Comparison of ENCODE assay signal across 20 cellular contexts in the genomic region with DNA sequence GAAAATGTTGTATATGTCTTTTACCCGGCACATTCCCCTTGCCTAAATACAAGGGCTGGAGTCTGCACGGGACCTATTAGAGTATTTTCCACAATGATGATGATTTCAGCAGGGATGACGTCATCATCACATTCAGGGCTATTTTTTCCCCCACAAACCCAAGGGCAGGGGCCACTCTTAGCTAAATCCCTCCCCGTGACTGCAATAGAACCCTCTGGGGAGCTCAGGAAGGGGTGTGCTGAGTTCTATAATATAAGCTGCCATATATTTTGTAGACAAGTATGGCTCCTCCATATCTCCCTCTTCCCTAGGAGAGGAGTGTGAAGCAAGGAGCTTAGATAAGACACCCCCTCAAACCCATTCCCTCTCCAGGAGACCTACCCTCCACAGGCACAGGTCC. TPM values are rescaled to one million over a fixed set of nuclear protein-coding genes. Genes with fewer than 3 reads are reported as not detected.
DNase-seq lines count a peak whose midpoint lies in the region; ATAC-seq, FAIRE-seq and TF ChIP-seq lines count a peak whose summit lies in the region.
"Had no signal": no experiment of that assay in that cellular context is flagged by ENCODE, and none has a peak within 500 bp of the region (broad histone marks: within the 10 kb centered on the region; RNA-seq: fewer than 3 reads in every experiment).

No MANE protein-coding gene starts in this region.

- intact Hi-C loops in HepG2 (cut with micrococcal nuclease; ENCODE audit: unreplicated experiment) (no loop called here), right lobe of liver (cut with DNase I) (no loop called here)

- CTCF ChIA-PET in HepG2 (lab: Yijun Ruan, JAX; ENCODE audit: low intra/inter-chr PET ratio, low total read pairs), result no interaction called here

- BruUV-seq in HepG2 (replicated peaks; lab: Mats Ljungman, UMichigan), result no TSS peak

- H4K20me1 ChIP-seq in HepG2 (ENCODE audit: insufficient read depth, low read length), result no peaks in the 10 kb centered on the region
- H4K20me1 ChIP-seq in osteoblast (ENCODE audit: insufficient read depth, low read length), result no peaks in the 10 kb centered on the region

- 94% methylated on average over 4 of the region's 4 CpGs for WGBS in HepG2 (ENCODE audit: low lambda C conversion rate)
- WGBS in right lobe of liver (ENCODE audit: insufficient coverage, low coverage, low lambda C conversion rate, missing lambda C conversion rate), result 97% methylated on average over 3 of the region's 4 CpGs

- H3K36me3 ChIP-seq in HepG2 (replicated peaks in 1 of 2; ENCODE audit: control insufficient read depth in 1 of 2, insufficient read depth in 2 of 2, low read length in 2 of 2) (peaks cover 8 to 39% of the 10 kb centered on the region in 2 experiments; a peak in 4 of 5 replicates), right lobe of liver (no peaks in the 10 kb centered on the region), osteoblast (ENCODE audit: insufficient read depth, low read length) (peaks cover 7% of the 10 kb centered on the region)

- no peak for FAIRE-seq in HepG2 (lab: Jason Lieb, UNC)
- FAIRE-seq: RCC 7860 had no signal

- no peak overlapping the region for H3K9ac ChIP-seq in HepG2 (ENCODE audit: insufficient read depth, low read depth, low read length)

- ATAC-seq in HepG2 (no peak), right lobe of liver (no peak)

- H2AFZ ChIP-seq in HepG2 (ENCODE audit: low read length) (no peak overlapping the region), osteoblast (ENCODE audit: low read length) (no peak overlapping the region)

- H3K9me3 ChIP-seq in HepG2 (ENCODE audit: low read length) (no peaks in the 10 kb centered on the region), right lobe of liver (no peaks in the 10 kb centered on the region), osteoblast (ENCODE audit: low read depth, low read length) (no peaks in the 10 kb centered on the region)
- H3K9me3 ChIP-seq: SJSA1 had no signal

- POLR2A ChIA-PET in HepG2 (lab: Yijun Ruan, JAX), result interaction anchor here (1.3 kb wide), 1 partner anchor 11 kb away, joined by 4 read pairs; a partner anchor contains a TSS

- no peak for TF ChIP-seq POLR2A in HepG2 (IDR thresholded peaks at IDR 0.05; ENCODE audit: insufficient read depth in 1 of 2, low read depth in 2 of 2, low read length in 2 of 2)
- no peak for TF ChIP-seq POLR2A in right lobe of liver (IDR thresholded peaks at IDR 0.05)

- H3K4me3 ChIP-seq in HepG2 (replicated peaks in 1 of 3; ENCODE audit: insufficient read depth in 1 of 3, low read depth in 2 of 3, low read length in 3 of 3) (no peak overlapping the region), right lobe of liver (no peak overlapping the region), fibroblast of pulmonary artery (replicated peaks; ENCODE audit: low read depth, low read length) (no peak overlapping the region), osteoblast (ENCODE audit: insufficient read depth, low read length) (no peak overlapping the region)
- H3K4me3 ChIP-seq: SJSA1 had no signal

- TF ChIP-seq CTCF in HepG2 (CRISPR knock-in tag; IDR thresholded peaks at IDR 0.05) (no peak), right lobe of liver (IDR thresholded peaks at IDR 0.05) (no peak), fibroblast of pulmonary artery (IDR thresholded peaks at IDR 0.05; ENCODE audit: low read length, missing control alignments) (no peak), osteoblast (IDR thresholded peaks at IDR 0.05; ENCODE audit: extremely low read depth, low read depth, low read length) (no peak)

- no peaks in the 10 kb centered on the region for H3K79me2 ChIP-seq in HepG2 (ENCODE audit: insufficient read depth, low read length)
- no peaks in the 10 kb centered on the region for H3K79me2 ChIP-seq in osteoblast (ENCODE audit: insufficient read depth, low read length)

- H3K27me3 ChIP-seq in HepG2 (ENCODE audit: control insufficient read depth in 1 of 2, insufficient read depth in 2 of 2, low read length in 2 of 2) (no peaks in the 10 kb centered on the region), right lobe of liver (no peaks in the 10 kb centered on the region), osteoblast (ENCODE audit: insufficient read depth, low read length) (no peaks in the 10 kb centered on the region)
- H3K27me3 ChIP-seq: SJSA1 had no signal

- H3K4me1 ChIP-seq in HepG2 (ENCODE audit: insufficient read depth, low read length) (no peaks in the 10 kb centered on the region), right lobe of liver (no peaks in the 10 kb centered on the region), osteoblast (ENCODE audit: insufficient read depth, low read length) (no peaks in the 10 kb centered on the region)
- H3K4me1 ChIP-seq: SJSA1 had no signal

- no peak overlapping the region for H3K27ac ChIP-seq in HepG2 (ENCODE audit: extremely low read length, insufficient read depth, low read length)
- H3K27ac ChIP-seq in right lobe of liver, result no peak overlapping the region
- H3K27ac ChIP-seq in osteoblast (ENCODE audit: low read depth, low read length), result no peak overlapping the region
- H3K27ac ChIP-seq: C4-2B, SJSA1 had no signal

- in situ Hi-C loops in HepG2 (cut with HindIII; ENCODE audit: extremely low pct_ligation_motif_present, low pct_unique_long_range_greater_than_20kb), result no loop called here

- no peak for TF ChIP-seq RAD21 in HepG2 (CRISPR knock-in tag; IDR thresholded peaks at IDR 0.05)

- H3K4me2 ChIP-seq in HepG2 (ENCODE audit: low read depth, low read length), result no peak overlapping the region
- no peak overlapping the region for H3K4me2 ChIP-seq in osteoblast (ENCODE audit: insufficient read depth, low read length)

- DNase-seq in HepG2 (ENCODE audit: low spot score) (no peak), right lobe of liver (no peak), astrocyte of the hippocampus (ENCODE audit: low read depth, low spot score) (peak; percentile 16), fibroblast of pulmonary artery (ENCODE audit: low read depth) (peak; percentile 25), osteoblast (ENCODE audit: insufficient read length, low spot score, missing footprints) (no peak)
- no peak for DNase-seq in activated effector memory CD4-positive, alpha-beta T cell treated with Interleukin-2 at 50 U/mL for 16 hours
- DNase-seq in activated T-cell treated with anti-CD3 and anti-CD28 coated beads, Interleukin-2, amount 50 U/mL, for 1 hour, result no peak
- no peak for DNase-seq in stimulated activated naive CD4-positive, alpha-beta T cell treated with Interleukin-2 at 50 U/mL for 16 hours (lab: John Stamatoyannopoulos, UW)
- DNase-seq: 8988T; CD8-positive, alpha-beta memory T cell; KBM-7; NCI-H1092 treated with DMSO at 0.1 percent for 48 hours; NCI-H1436 treated with DMSO at 0.1 percent for 48 hours; NCI-H2029; NCI-H226; NCI-H774; NK-92 treated with Interleukin-12 subunit alpha and Interleukin-12 subunit beta, amount 100 ng/mL, for 24 hours had no signal

- TF ChIP-seq EP300 in HepG2 (IDR thresholded peaks at IDR 0.05; ENCODE audit: low read depth in 2 of 2, low read length in 2 of 2), result no peak
- no peak for TF ChIP-seq EP300 in HepG2 (CRISPR knock-in tag; IDR thresholded peaks at IDR 0.05; ENCODE audit: borderline replicate concordance)

RNA-seq across cellular contexts. Expression of a gene that starts 11.3 kb away (rescaled TPM):
- total RNA-seq in HepG2 (2016; rRNA removed; fragmentation: Illumina TruSeq; extraction: Trizol) (190 and 342 TPM in 2 replicates), right lobe of liver (10 to 100 TPM in 5 of 6 experiments, 1 to 10 TPM in 1; 7.9 to 26.8 (median 16.1) TPM), osteoblast (74.8 and 80.3 TPM in 2 replicates)
- total RNA-seq in HepG2 (2016; cell fraction: cytosol; rRNA removed; fragmentation: Illumina TruSeq; extraction: Trizol; ENCODE audit: low read depth), result 23.7 and 27.2 TPM in 2 replicates
- total RNA-seq in HepG2 (2016; cell fraction: insoluble cytoplasmic fraction; rRNA removed; fragmentation: Illumina TruSeq; extraction: Trizol), result 187 and 334 TPM in 2 replicates
- 91.1 and 97.7 TPM in 2 replicates for total RNA-seq in HepG2 (2016; cell fraction: membrane; rRNA removed; fragmentation: Illumina TruSeq; extraction: Trizol)
- total RNA-seq in HepG2 (2016; cell fraction: nucleus; rRNA removed; fragmentation: Illumina TruSeq; extraction: Trizol), result 103 and 108 TPM in 2 replicates
- 62.1 and 76.0 TPM in 2 replicates for polyA plus RNA-seq in HepG2 (2011; rRNA removed)
- 51.6 and 80.9 TPM in 2 replicates for polyA plus RNA-seq in HepG2 (2011; cell fraction: cytosol; rRNA removed)
- polyA plus RNA-seq in HepG2 (2011; cell fraction: nucleus; rRNA removed), result 20.7 and 30.2 TPM in 2 replicates
- 141 and 152 TPM in 2 replicates for polyA plus RNA-seq in HepG2 (2012)
- 28.5 and 29.5 TPM in 2 replicates for polyA plus RNA-seq in HepG2 (2016; cell fraction: cytosol; fragmentation: Illumina TruSeq; extraction: Trizol; ENCODE audit: low read depth)
- 374 and 399 TPM in 2 replicates for polyA plus RNA-seq in HepG2 (2016; cell fraction: insoluble cytoplasmic fraction; fragmentation: Illumina TruSeq; extraction: Trizol; ENCODE audit: low read depth)
- 73.8 and 81.9 TPM in 2 replicates for polyA plus RNA-seq in HepG2 (2016; cell fraction: membrane; fragmentation: Illumina TruSeq; extraction: Trizol; ENCODE audit: low read depth)
- polyA plus RNA-seq in HepG2 (2016; cell fraction: nucleus; fragmentation: Illumina TruSeq; extraction: Trizol; ENCODE audit: insufficient read depth, low read depth), result 134 and 143 TPM in 2 replicates
- polyA minus RNA-seq in HepG2 (2011; rRNA and poly(A)+ RNA removed; ENCODE audit: low replicate concordance), result 44.6 and 56.4 TPM in 2 replicates
- 59.3 and 68.8 TPM in 2 replicates for polyA minus RNA-seq in HepG2 (2011; cell fraction: cytosol; rRNA and poly(A)+ RNA removed)
- polyA minus RNA-seq in HepG2 (2011; cell fraction: nucleus; rRNA and poly(A)+ RNA removed), result 42.7 and 48.6 TPM in 2 replicates

RNA-seq across cellular contexts. Expression of a gene that starts 46.3 kb away (rescaled TPM):
- total RNA-seq in HepG2 (2016; rRNA removed; fragmentation: Illumina TruSeq; extraction: Trizol), result 13.2 and 13.9 TPM in 2 replicates
- total RNA-seq in HepG2 (2016; cell fraction: cytosol; rRNA removed; fragmentation: Illumina TruSeq; extraction: Trizol; ENCODE audit: low read depth), result 4.8 and 5.6 TPM in 2 replicates
- total RNA-seq in HepG2 (2016; cell fraction: insoluble cytoplasmic fraction; rRNA removed; fragmentation: Illumina TruSeq; extraction: Trizol), result 12.3 and 14.0 TPM in 2 replicates
- total RNA-seq in HepG2 (2016; cell fraction: membrane; rRNA removed; fragmentation: Illumina TruSeq; extraction: Trizol), result 7.7 TPM in 2 replicates
- total RNA-seq in HepG2 (2016; cell fraction: nucleus; rRNA removed; fragmentation: Illumina TruSeq; extraction: Trizol), result 11.8 and 13.9 TPM in 2 replicates
- 3.8 and 4.5 TPM in 2 replicates for polyA plus RNA-seq in HepG2 (2011; rRNA removed)
- polyA plus RNA-seq in HepG2 (2011; cell fraction: cytosol; rRNA removed), result 2.1 and 2.3 TPM in 2 replicates
- polyA plus RNA-seq in HepG2 (2011; cell fraction: nucleus; rRNA removed), result 9.9 and 12.6 TPM in 2 replicates
- 2.3 and 4.4 TPM in 2 replicates for polyA plus RNA-seq in HepG2 (2012)
- 0.97 and 1.1 TPM in 2 replicates for polyA plus RNA-seq in HepG2 (2016; cell fraction: cytosol; fragmentation: Illumina TruSeq; extraction: Trizol; ENCODE audit: low read depth)
- polyA plus RNA-seq in HepG2 (2016; cell fraction: insoluble cytoplasmic fraction; fragmentation: Illumina TruSeq; extraction: Trizol; ENCODE audit: low read depth), result 12.3 and 14.5 TPM in 2 replicates
- 3.8 and 4.4 TPM in 2 replicates for polyA plus RNA-seq in HepG2 (2016; cell fraction: membrane; fragmentation: Illumina TruSeq; extraction: Trizol; ENCODE audit: low read depth)
- 27.6 and 29.8 TPM in 2 replicates for polyA plus RNA-seq in HepG2 (2016; cell fraction: nucleus; fragmentation: Illumina TruSeq; extraction: Trizol; ENCODE audit: insufficient read depth, low read depth)
- 4.9 and 9.1 TPM in 2 replicates for polyA minus RNA-seq in HepG2 (2011; rRNA and poly(A)+ RNA removed; ENCODE audit: low replicate concordance)
- polyA minus RNA-seq in HepG2 (2011; cell fraction: cytosol; rRNA and poly(A)+ RNA removed), result 1.8 and 2.3 TPM in 2 replicates
- polyA minus RNA-seq in HepG2 (2011; cell fraction: nucleus; rRNA and poly(A)+ RNA removed), result 2.6 and 3.0 TPM in 2 replicates
- total RNA-seq in right lobe of liver, result under 1 TPM; 0.43 to 0.88 (median 0.65) TPM
- 2.4 and 2.5 TPM in 2 replicates for total RNA-seq in osteoblast

RNA-seq across cellular contexts. Expression of a gene that starts 50.3 kb away (rescaled TPM):
- total RNA-seq in HepG2 (2016; rRNA removed; fragmentation: Illumina TruSeq; extraction: Trizol), result 0.22 TPM in 1 of 2 replicates, not detected in the other
- total RNA-seq in HepG2 (2016; cell fraction: cytosol; rRNA removed; fragmentation: Illumina TruSeq; extraction: Trizol; ENCODE audit: low read depth), result 0.10 TPM in 1 of 2 replicates, not detected in the other
- not detected in 2 replicates for total RNA-seq in HepG2 (2016; cell fraction: insoluble cytoplasmic fraction; rRNA removed; fragmentation: Illumina TruSeq; extraction: Trizol)
- total RNA-seq in HepG2 (2016; cell fraction: membrane; rRNA removed; fragmentation: Illumina TruSeq; extraction: Trizol), result not detected in 2 replicates
- 0.72 TPM in 1 of 2 replicates, not detected in the other for total RNA-seq in HepG2 (2016; cell fraction: nucleus; rRNA removed; fragmentation: Illumina TruSeq; extraction: Trizol)
- 0.15 TPM in 1 of 2 replicates, not detected in the other for polyA plus RNA-seq in HepG2 (2011; rRNA removed)
- polyA plus RNA-seq in HepG2 (2011; cell fraction: cytosol; rRNA removed), result not detected in 2 replicates
- polyA plus RNA-seq in HepG2 (2011; cell fraction: nucleus; rRNA removed), result 0.31 and 1.2 TPM in 2 replicates
- polyA plus RNA-seq in HepG2 (2012), result not detected in 2 replicates
- polyA plus RNA-seq in HepG2 (2016; cell fraction: cytosol; fragmentation: Illumina TruSeq; extraction: Trizol; ENCODE audit: low read depth), result not detected in 2 replicates
- polyA plus RNA-seq in HepG2 (2016; cell fraction: insoluble cytoplasmic fraction; fragmentation: Illumina TruSeq; extraction: Trizol; ENCODE audit: low read depth), result not detected in 2 replicates
- not detected in 2 replicates for polyA plus RNA-seq in HepG2 (2016; cell fraction: membrane; fragmentation: Illumina TruSeq; extraction: Trizol; ENCODE audit: low read depth)
- 0.62 and 0.75 TPM in 2 replicates for polyA plus RNA-seq in HepG2 (2016; cell fraction: nucleus; fragmentation: Illumina TruSeq; extraction: Trizol; ENCODE audit: insufficient read depth, low read depth)
- not detected in 2 replicates for polyA minus RNA-seq in HepG2 (2011; rRNA and poly(A)+ RNA removed; ENCODE audit: low replicate concordance)
- polyA minus RNA-seq in HepG2 (2011; cell fraction: cytosol; rRNA and poly(A)+ RNA removed), result not detected in 2 replicates
- polyA minus RNA-seq in HepG2 (2011; cell fraction: nucleus; rRNA and poly(A)+ RNA removed), result not detected in 2 replicates
- total RNA-seq in right lobe of liver, result under 1 TPM in 4 of 6 experiments, not detected in 2; 0.17 to 0.22 (median 0.20) TPM
- total RNA-seq in osteoblast, result 1.4 TPM in 1 of 2 replicates, not detected in the other
- polyA plus RNA-seq: CD8-positive, alpha-beta memory T cell had no signal

Comparison
In these comparisons a context has a peak if more than half of its experiments do, and no peak if none do; other contexts are left out.
1. DNase-seq: peak in astrocyte of the hippocampus (single experiment) and fibroblast of pulmonary artery (single experiment); none in HepG2 (single experiment), right lobe of liver (0 of 3), activated effector memory CD4-positive, alpha-beta T cell treated with Interleukin-2 at 50 U/mL for 16 hours (single experiment), activated T-cell treated with anti-CD3 and anti-CD28 coated beads, Interleukin-2, amount 50 U/mL, for 1 hour (single experiment), stimulated activated naive CD4-positive, alpha-beta T cell treated with Interleukin-2 at 50 U/mL for 16 hours (single experiment) and osteoblast (single experiment).